In the genomic region with DNA sequence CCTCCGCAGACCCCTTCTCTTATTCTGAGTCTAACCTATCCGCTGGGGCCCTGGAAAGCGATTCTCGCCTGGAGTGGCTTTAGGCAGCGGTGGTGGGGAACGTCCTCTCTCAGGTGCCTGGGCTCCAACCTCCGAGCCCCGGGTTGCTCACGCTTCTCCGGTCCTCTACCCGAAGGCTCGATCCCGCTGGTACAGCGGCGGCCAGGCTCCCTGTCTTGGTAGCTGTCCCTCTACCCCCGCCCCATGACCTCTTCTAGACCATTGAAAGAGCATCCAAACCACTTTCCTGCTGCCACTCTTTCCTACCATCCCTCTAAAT, we compare ENCODE assay signal across 8 cellular contexts. TPM values are rescaled to one million over a fixed set of nuclear protein-coding genes. Genes with fewer than 3 reads are reported as not detected.
DNase-seq lines count a peak whose midpoint lies in the region; ATAC-seq and TF ChIP-seq lines count a peak whose summit lies in the region.

No MANE protein-coding gene starts in this region.

- ATAC-seq in GM19463 (IDR thresholded peaks at IDR 0.05; ENCODE audit: unreplicated experiment) (peak; percentile 16), foreskin keratinocyte (peak; percentile 57)

- WGBS in ovary, 3 donors: 0 to 2% (median 1%) methylated on average over 16 of the region's 16 CpGs

- TF ChIP-seq EP300 in ovary (IDR thresholded peaks at IDR 0.05): no peak

- no peaks in the 10 kb centered on the region for H3K9me3 ChIP-seq in ovary

- H3K36me3 ChIP-seq in ovary: no peaks in the 10 kb centered on the region

- H3K4me1 ChIP-seq in foreskin keratinocyte (no peaks in the 10 kb centered on the region), ovary (ENCODE audit: insufficient read depth) (peaks cover 9% of the 10 kb centered on the region)

- H3K27me3 ChIP-seq in foreskin keratinocyte: no peaks in the 10 kb centered on the region
- no peaks in the 10 kb centered on the region for H3K27me3 ChIP-seq in ovary

- no peak for TF ChIP-seq CTCF in WI38 (IDR thresholded peaks at IDR 0.05; ENCODE audit: low read depth, low read length)
- no peak for TF ChIP-seq CTCF in foreskin keratinocyte (conservative IDR thresholded peaks at IDR 0.05)
- no peak for TF ChIP-seq CTCF in ovary (IDR thresholded peaks at IDR 0.05)

- DNase-seq in COLO668 (lab: John Stamatoyannopoulos, UW; ENCODE audit: unreplicated experiment) (peak; percentile 54), HPDE6-E6E7 (ENCODE audit: extremely low spot score) (peak; percentile 42), foreskin keratinocyte (peak in 1 of 2 donors; percentile 53), ovary (no peak), activated gamma-delta T cell treated with Interleukin-2 at 50 U/mL for 16 hours (no peak), cerebellar cortex (ENCODE audit: low spot score) (no peak)

- intact Hi-C loops in ovary (cut with DNase I): loop anchor here in 1 of 4 donors (10.0 kb wide), 1 partner anchor 204 kb away; no protein-coding TSS in a partner anchor

- peak overlapping the region; percentile 74 for H3K4me3 ChIP-seq in WI38 (ENCODE audit: low read depth, low read length)
- peak overlapping the region; percentile 58 for H3K4me3 ChIP-seq in ovary

- TF ChIP-seq POLR2A in ovary (IDR thresholded peaks at IDR 0.05): no peak

- H3K27ac ChIP-seq in foreskin keratinocyte (peak overlapping the region; percentile 81), ovary (peak overlapping the region; percentile 89 to 95)

RNA-seq across cellular contexts. Expression of a gene that starts 0.5 kb away (rescaled TPM):
- total RNA-seq in foreskin keratinocyte: 19.6 and 20.5 TPM in 2 replicates
- 40.3 and 44.0 TPM in 2 replicates for polyA plus RNA-seq in foreskin keratinocyte
- 100 to 1,000 TPM in 2 of 7 donors, 10 to 100 TPM in 5; 31.6 to 102 (median 83.7) TPM for total RNA-seq in ovary
- polyA plus RNA-seq in ovary: 100 to 1,000 TPM in 1 of 2 donors, 10 to 100 TPM in 1; 90.2 to 150 TPM

RNA-seq across cellular contexts. Expression of a gene that starts 43.6 kb away (rescaled TPM):
- total RNA-seq in foreskin keratinocyte: 5.0 and 6.0 TPM in 2 replicates
- 1.8 and 2.6 TPM in 2 replicates for polyA plus RNA-seq in foreskin keratinocyte
- total RNA-seq in ovary: 1 to 10 TPM; 5.3 to 8.8 (median 5.7) TPM
- polyA plus RNA-seq in ovary: 1 to 10 TPM; 2.1 to 9.4 TPM

RNA-seq across cellular contexts. Expression of a gene that starts 48.6 kb away (rescaled TPM):
- not detected in 2 replicates for total RNA-seq in foreskin keratinocyte
- polyA plus RNA-seq in foreskin keratinocyte: not detected in 2 replicates
- under 1 TPM in 1 of 7 donors, not detected in 6; 0.37 TPM for total RNA-seq in ovary
- polyA plus RNA-seq in ovary: under 1 TPM in 1 of 2 donors, not detected in 1; 0.22 TPM

Comparison
In these comparisons a context has a peak if more than half of its experiments do, and no peak if none do; other contexts are left out.
1. DNase-seq: peak in COLO668 (single experiment) and HPDE6-E6E7 (single experiment); none in ovary (0 of 5), activated gamma-delta T cell treated with Interleukin-2 at 50 U/mL for 16 hours (single experiment) and cerebellar cortex (single experiment).